Comparison of ENCODE assay signal across 28 cellular contexts in genomic region chr5:119080975-119081374, GRCh38. TPM values are rescaled to one million over a fixed set of nuclear protein-coding genes. Genes with fewer than 3 reads are reported as not detected.
A peak's percentile ranks its signal among the peaks of the same experiment; 100 is the strongest.
DNase-seq lines count a peak whose midpoint lies in the region; ATAC-seq and TF ChIP-seq lines count a peak whose summit lies in the region.
"Had no signal": no experiment of that assay in that cellular context is flagged by ENCODE, and none has a peak within 500 bp of the region (broad histone marks: within the 10 kb centered on the region; RNA-seq: fewer than 3 reads in every experiment).

No MANE protein-coding gene starts in this region.

- DNase-seq in cardiac muscle cell (ENCODE audit: low read depth in 1 of 2, low spot score in 1 of 2): no peak
- DNase-seq in left cardiac atrium: no peak
- no peak for DNase-seq in SK-N-MC (ENCODE audit: low read depth, low spot score)
- DNase-seq in fibroblast of gingiva (ENCODE audit: low read depth): peak; percentile 1
- no peak for DNase-seq in stimulated activated naive B cell treated with anti-CD40 and anti-IgM and Interleukin-4, amounts not matched to agents 10 μg/mL and 1 μg/mL and 100 μg/mL, for 72 hours
- DNase-seq in NCI-H187 (lab: John Stamatoyannopoulos, UW): no peak
- no peak for DNase-seq in HFFc6
- no peak for DNase-seq in stimulated activated CD4-positive, alpha-beta T cell treated with anti-CD3 and anti-CD28 coated beads, Interleukin-12 subunit alpha, Interleukin-12 subunit beta, amount 100 ng/mL, for 4 hours
- DNase-seq: activated CD4-positive, alpha-beta T cell treated with anti-CD3 and anti-CD28 coated beads for 36 hours; activated CD8-positive, alpha-beta memory T cell treated with anti-CD3 and anti-CD28 coated beads for 24 hours; activated naive CD4-positive, alpha-beta T cell; activated T-cell treated with anti-CD3 and anti-CD28 coated beads, Interleukin-2, amount 50 U/mL, for 1 hour; BE2C; DMS153; effector CD4-positive, alpha-beta T cell; NCI-H510A treated with DMSO at 0.1 percent for 48 hours; Peyer's patch; right cardiac atrium; stimulated activated CD4-positive, alpha-beta T cell treated with anti-CD3 and anti-CD28 coated beads, Interleukin-2, amount 100 ng/mL, for 48 hours; substantia nigra; T-helper 17 cell; upper lobe of left lung had no signal

- H3K27me3 ChIP-seq in cardiac muscle cell: no peaks in the 10 kb centered on the region
- H3K27me3 ChIP-seq: BE2C, breast epithelium, Peyer's patch, SJCRH30, upper lobe of left lung had no signal

- peak overlapping the region; percentile 26 for H3K27ac Mint-ChIP-seq in stimulated activated naive B cell treated with anti-CD40 and anti-IgM and Interleukin-4, amounts not matched to agents 10 μg/mL and 1 μg/mL and 100 μg/mL, for 72 hours
- H3K27ac Mint-ChIP-seq in HFFc6: no peak overlapping the region
- H3K27ac Mint-ChIP-seq: activated CD4-positive, alpha-beta T cell treated with anti-CD3 and anti-CD28 coated beads for 36 hours; T-helper 17 cell had no signal

- H3K4me3 Mint-ChIP-seq in stimulated activated naive B cell treated with anti-CD40 and anti-IgM and Interleukin-4, amounts not matched to agents 10 μg/mL and 1 μg/mL and 100 μg/mL, for 72 hours: no peak overlapping the region
- H3K4me3 Mint-ChIP-seq in HFFc6: no peak overlapping the region
- H3K4me3 Mint-ChIP-seq: activated CD4-positive, alpha-beta T cell treated with anti-CD3 and anti-CD28 coated beads for 36 hours; T-helper 17 cell had no signal

- H3K27me3 Mint-ChIP-seq in stimulated activated naive B cell treated with anti-CD40 and anti-IgM and Interleukin-4, amounts not matched to agents 10 μg/mL and 1 μg/mL and 100 μg/mL, for 72 hours: no peaks in the 10 kb centered on the region
- no peaks in the 10 kb centered on the region for H3K27me3 Mint-ChIP-seq in HFFc6 (ENCODE audit: insufficient read depth)
- H3K27me3 Mint-ChIP-seq: activated CD4-positive, alpha-beta T cell treated with anti-CD3 and anti-CD28 coated beads for 36 hours; T-helper 17 cell had no signal

- H3K4me3 ChIP-seq in cardiac muscle cell (no peak overlapping the region), SK-N-MC (no peak overlapping the region)
- H3K4me3 ChIP-seq: A549, breast epithelium, lung, Peyer's patch, SJCRH30, upper lobe of left lung had no signal

- H3K9me3 ChIP-seq in cardiac muscle cell (ENCODE audit: low read depth) (no peaks in the 10 kb centered on the region), SK-N-MC (ENCODE audit: low read depth, low read length) (no peaks in the 10 kb centered on the region)
- H3K9me3 ChIP-seq: A549, BE2C, breast epithelium, Peyer's patch, SJCRH30, upper lobe of left lung had no signal

- H3K36me3 ChIP-seq in cardiac muscle cell (no peaks in the 10 kb centered on the region), SK-N-MC (ENCODE audit: insufficient read depth, low read length) (peaks cover 2% of the 10 kb centered on the region; the same call in 1 of the 2 replicates)
- H3K36me3 ChIP-seq: BE2C, breast epithelium, Peyer's patch, SJCRH30 had no signal

- H3K27ac ChIP-seq in cardiac muscle cell (peak overlapping the region; percentile 6), SK-N-MC (peak overlapping the region; percentile 11; the same call in 1 of the 2 replicates)
- H3K27ac ChIP-seq: A549, breast epithelium, epithelial cell of prostate, KMS-11, Peyer's patch, SJCRH30, upper lobe of left lung had no signal

- no peak overlapping the region for H3K9ac ChIP-seq in SK-N-MC (ENCODE audit: insufficient read length)
- H3K9ac ChIP-seq: KMS-11 had no signal

- peaks cover 9% of the 10 kb centered on the region for H3K4me1 ChIP-seq in cardiac muscle cell (ENCODE audit: low read depth)
- H3K4me1 ChIP-seq: A549, BE2C, SJCRH30 had no signal

- intact Hi-C loops in left cardiac atrium (cut with DNase I): no loop called here

- peaks cover 5 to 7% of the 10 kb centered on the region in 2 donors for H3K9me3 Mint-ChIP-seq in stimulated activated naive B cell treated with anti-CD40 and anti-IgM and Interleukin-4, amounts not matched to agents 10 μg/mL and 1 μg/mL and 100 μg/mL, for 72 hours
- H3K9me3 Mint-ChIP-seq in HFFc6: no peaks in the 10 kb centered on the region

- peaks cover 25 to 36% of the 10 kb centered on the region in 2 donors for H3K36me3 Mint-ChIP-seq in stimulated activated naive B cell treated with anti-CD40 and anti-IgM and Interleukin-4, amounts not matched to agents 10 μg/mL and 1 μg/mL and 100 μg/mL, for 72 hours
- no peaks in the 10 kb centered on the region; the same call in none of the 2 replicates for H3K36me3 Mint-ChIP-seq in HFFc6 (ENCODE audit: low read depth)

- ATAC-seq in left cardiac atrium: no peak
- ATAC-seq in stimulated activated naive B cell treated with anti-CD40 and anti-IgM and Interleukin-4, amounts not matched to agents 10 μg/mL and 1 μg/mL and 100 μg/mL, for 72 hours (replicated peaks): no peak
- ATAC-seq: A549; activated CD4-positive, alpha-beta T cell treated with anti-CD3 and anti-CD28 coated beads for 36 hours; right cardiac atrium; T-helper 17 cell had no signal

- TF ChIP-seq CTCF in cardiac muscle cell (IDR thresholded peaks at IDR 0.05; ENCODE audit: low read depth, low read length) (no peak), HFFc6 (IDR thresholded peaks at IDR 0.05) (no peak)

- peaks cover 39 to 69% of the 10 kb centered on the region in 2 donors for H3K4me1 Mint-ChIP-seq in stimulated activated naive B cell treated with anti-CD40 and anti-IgM and Interleukin-4, amounts not matched to agents 10 μg/mL and 1 μg/mL and 100 μg/mL, for 72 hours
- H3K4me1 Mint-ChIP-seq in HFFc6 (ENCODE audit: low read depth): peaks cover 29% of the 10 kb centered on the region

RNA-seq across cellular contexts. Expression of gene DMXL1, which starts 10.1 kb away (rescaled TPM):
- total RNA-seq in cardiac muscle cell (26.9 and 37.4 TPM in 2 replicates), left cardiac atrium (10 to 100 TPM; 28.9 to 29.2 TPM)
- 19.5 and 31.6 TPM in 2 replicates for polyA plus RNA-seq in cardiac muscle cell
- total RNA-seq in HFFc6 (2021; fragmentation: NEBNext Ultra II Directional; extraction: Animal tissue kit (Norgen Biotek cat#: 25700)): 10 to 100 TPM; 19.8 to 23.1 (median 21.5) TPM
